8 cellular contexts compared by ENCODE assay signal in the genomic region with DNA sequence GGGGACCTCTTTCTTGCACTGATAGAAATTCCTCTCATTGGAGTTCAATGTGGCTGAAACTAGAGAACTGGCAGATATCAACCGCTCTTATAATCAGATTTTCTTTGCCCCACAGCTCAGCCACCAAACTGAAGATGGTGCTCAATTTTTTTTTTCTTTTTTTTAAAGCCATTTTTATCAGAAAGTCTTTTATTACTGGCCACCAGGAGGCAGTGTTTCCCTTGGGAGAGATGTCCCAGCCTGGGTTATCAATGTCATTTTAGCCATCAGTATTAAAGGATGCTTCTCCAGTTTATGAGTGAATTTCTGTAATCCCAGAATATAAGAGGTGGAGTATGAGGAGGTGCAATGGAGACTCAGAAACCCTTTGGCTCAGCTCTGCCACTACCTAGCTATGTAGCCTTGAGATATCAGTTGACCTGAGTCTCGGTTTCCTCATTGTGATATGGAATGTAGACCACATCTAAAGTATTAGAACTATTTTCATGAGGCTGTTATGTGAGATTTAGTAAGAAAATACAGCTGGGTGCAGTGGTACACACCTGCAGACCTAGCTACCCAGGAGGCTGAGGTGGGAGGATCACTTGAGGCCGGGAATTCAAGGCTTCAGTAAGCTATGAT. TPM values are rescaled to one million over a fixed set of nuclear protein-coding genes. Genes with fewer than 3 reads are reported as not detected.
DNase-seq lines count a peak whose midpoint lies in the region; ATAC-seq and TF ChIP-seq lines count a peak whose summit lies in the region.

No MANE protein-coding gene starts in this region.

- TF ChIP-seq CTCF in left ventricle myocardium inferior (IDR thresholded peaks at IDR 0.05; ENCODE audit: borderline replicate concordance), result peak; percentile 67
- peak; percentile 70 for TF ChIP-seq CTCF in fibroblast of villous mesenchyme (IDR thresholded peaks at IDR 0.05; ENCODE audit: insufficient read depth, low read depth, low read length)
- TF ChIP-seq CTCF in spleen (IDR thresholded peaks at IDR 0.05 in 8 of 11, conservative IDR thresholded peaks at IDR 0.05 in 3 of 11), result peak in 10 of 11 experiments; percentile 25 to 76 (median 55)

- H3K4me3 ChIP-seq in left ventricle myocardium inferior (no peak overlapping the region), fibroblast of villous mesenchyme (ENCODE audit: low read depth, low read length) (no peak overlapping the region), spleen (no peak overlapping the region)

- no peak for ATAC-seq in left ventricle myocardium superior
- ATAC-seq in HG02763 (IDR thresholded peaks at IDR 0.05; ENCODE audit: unreplicated experiment), result no peak

- H3K9me3 ChIP-seq in left ventricle myocardium inferior (replicated peaks), result no peaks in the 10 kb centered on the region
- no peaks in the 10 kb centered on the region for H3K9me3 ChIP-seq in spleen

- H3K27me3 ChIP-seq in left ventricle myocardium inferior (ENCODE audit: low read depth) (peaks cover 25% of the 10 kb centered on the region), spleen (replicated peaks in 1 of 7) (no peaks in the 10 kb centered on the region)

- DNase-seq in left ventricle myocardium inferior, result no peak
- no peak for DNase-seq in left ventricle myocardium superior
- peak; percentile 51 for DNase-seq in NCI-H1105 (lab: John Stamatoyannopoulos, UW)
- peak; percentile 43 for DNase-seq in activated CD4-positive, alpha-beta T cell treated with anti-CD3 and anti-CD28 coated beads for 48 hours
- peak; percentile 54 for DNase-seq in fibroblast of villous mesenchyme (ENCODE audit: low read depth)
- DNase-seq in spleen, result no peak
- DNase-seq in G401 (ENCODE audit: low spot score), result no peak

- in situ Hi-C loops in G401 (cut with HindIII; ENCODE audit: low sequenced_read_pairs), result no loop called here

- H3K4me1 ChIP-seq in left ventricle myocardium inferior, result peaks cover 15% of the 10 kb centered on the region
- peaks cover 24 to 57% (median 35%) of the 10 kb centered on the region in 6 donors for H3K4me1 ChIP-seq in spleen

- intact Hi-C loops in left ventricle myocardium inferior (cut with micrococcal nuclease) (loop anchor here (10.0 kb wide), 1 partner anchor 120 kb away; a partner anchor contains a TSS), left ventricle myocardium superior (cut with micrococcal nuclease) (loop anchor here (10.0 kb wide), 1 partner anchor 120 kb away; a partner anchor contains a TSS), spleen (cut with DNase I; ENCODE audit: low total_unique reads) (loop anchor here (5.0 kb wide), 1 partner anchor 117 kb away; a partner anchor contains a TSS)

- 85 to 94% (median 87%) methylated on average over 3 of the region's 3 CpGs for WGBS in spleen, 5 donors

- H3K27ac ChIP-seq in left ventricle myocardium inferior (replicated peaks) (no peak overlapping the region), spleen (no peak overlapping the region)

- H3K36me3 ChIP-seq in left ventricle myocardium inferior (no peaks in the 10 kb centered on the region), spleen (peaks cover 0 to 25% (median under 1%) of the 10 kb centered on the region in 6 donors)

- no peak for TF ChIP-seq POLR2A in spleen (IDR thresholded peaks at IDR 0.05)

RNA-seq across cellular contexts. Expression of a gene that starts 27.6 kb away (rescaled TPM):
- total RNA-seq in left ventricle myocardium inferior (0.14 TPM), left ventricle myocardium superior (0.27 TPM), fibroblast of villous mesenchyme (not detected in 2 replicates), spleen (10 to 100 TPM; 13.0 to 25.7 (median 18.2) TPM)
- 1 to 10 TPM; 2.1 to 4.3 (median 4.0) TPM for polyA plus RNA-seq in spleen
- total RNA-seq in G401 (2014; rRNA removed; shearing (Covaris generic)), result not detected in 2 replicates

RNA-seq across cellular contexts. Expression of a gene that starts 39.1 kb away (rescaled TPM):
- total RNA-seq in left ventricle myocardium inferior (not detected), left ventricle myocardium superior (not detected), fibroblast of villous mesenchyme (under 0.01 TPM in 1 of 2 replicates, not detected in the other), spleen (100 to 1,000 TPM in 1 of 7 donors, 10 to 100 TPM in 6; 32.3 to 151 (median 37.2) TPM)
- polyA plus RNA-seq in spleen, result 10 to 100 TPM; 30.7 to 40.1 (median 38.4) TPM
- not detected in 2 replicates for total RNA-seq in G401 (2014; rRNA removed; shearing (Covaris generic))

RNA-seq across cellular contexts. Expression of a gene that starts 49.9 kb away (rescaled TPM):
- total RNA-seq in left ventricle myocardium inferior (1.0 TPM), left ventricle myocardium superior (65.8 TPM), fibroblast of villous mesenchyme (not detected in 2 replicates), spleen (1 to 10 TPM in 6 of 7 donors, under 1 TPM in 1; 0.52 to 2.5 (median 1.7) TPM)
- polyA plus RNA-seq in spleen, result 1 to 10 TPM in 2 of 3 donors, under 1 TPM in 1; 0.87 to 3.6 (median 1.6) TPM
- not detected in 2 replicates for total RNA-seq in G401 (2014; rRNA removed; shearing (Covaris generic))

Comparison
In these comparisons a context has a peak if more than half of its experiments do, and no peak if none do; other contexts are left out.
1. RNA of a gene that starts 49.9 kb away (total RNA-seq): 65.8 TPM in left ventricle myocardium superior (single experiment); 0.52 to 2.5 TPM in spleen, 1.0 TPM in left ventricle myocardium inferior (single experiment), not detected in fibroblast of villous mesenchyme and not detected in G401; every median in the first group is over 10 times any median in the second.
2. DNase-seq: peak in NCI-H1105 (single experiment), activated CD4-positive, alpha-beta T cell treated with anti-CD3 and anti-CD28 coated beads for 48 hours (single experiment) and fibroblast of villous mesenchyme (single experiment); none in left ventricle myocardium inferior (single experiment), left ventricle myocardium superior (single experiment), spleen (single experiment) and G401 (single experiment).
3. RNA of a gene that starts 27.6 kb away (total RNA-seq): 13.0 to 25.7 TPM in spleen; 0.27 TPM in left ventricle myocardium superior (single experiment), 0.14 TPM in left ventricle myocardium inferior (single experiment), not detected in fibroblast of villous mesenchyme and not detected in G401; every median in the first group is over 10 times any median in the second.
4. RNA of a gene that starts 39.1 kb away (total RNA-seq): 32.3 to 151 TPM in spleen; not detected in left ventricle myocardium superior (single experiment), not detected in left ventricle myocardium inferior (single experiment), under 0.01 TPM in fibroblast of villous mesenchyme and not detected in G401; every median in the first group is over 10 times any median in the second.
5. Peak in every context shown above with its lines, with median percentiles within 50 percentile points of each other: CTCF ChIP-seq.